ENCODE assay signal across 8 cellular contexts in the genomic region with DNA sequence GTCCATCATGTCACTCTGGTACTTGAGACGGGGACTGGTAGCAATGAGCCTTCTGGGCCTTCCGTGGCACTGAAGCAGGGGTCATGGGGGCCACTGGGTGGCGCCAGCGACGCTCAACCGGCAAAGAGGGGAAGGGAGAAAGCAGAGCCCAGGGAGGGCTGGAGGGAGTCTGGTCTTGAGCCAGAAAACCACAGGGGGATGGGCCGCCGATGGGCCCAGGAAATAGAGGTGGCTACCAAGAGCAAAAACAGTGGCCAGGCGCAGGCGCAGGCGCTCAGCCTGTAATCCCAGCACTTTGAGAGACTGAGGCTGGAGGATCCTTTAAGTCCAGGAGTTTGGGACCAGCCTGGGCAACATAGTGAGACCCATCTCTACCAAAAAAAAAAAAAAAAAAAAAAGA. TPM values are rescaled to one million over a fixed set of nuclear protein-coding genes. Genes with fewer than 3 reads are reported as not detected.
DNase-seq lines count a peak whose midpoint lies in the region; ATAC-seq and TF ChIP-seq lines count a peak whose summit lies in the region.

No MANE protein-coding gene starts in this region.

- no peaks in the 10 kb centered on the region for H3K4me1 ChIP-seq in CD8-positive, alpha-beta memory T cell (ENCODE audit: insufficient read depth, low read length)
- no peaks in the 10 kb centered on the region for H3K4me1 ChIP-seq in endodermal cell (ENCODE audit: control insufficient read depth, insufficient read depth, low read length)
- no peaks in the 10 kb centered on the region for H3K4me1 ChIP-seq in osteoblast (ENCODE audit: insufficient read depth, low read length)

- no peak overlapping the region for H3K4me2 ChIP-seq in osteoblast (ENCODE audit: insufficient read depth, low read length)

- H3K79me2 ChIP-seq in osteoblast (ENCODE audit: insufficient read depth, low read length): no peaks in the 10 kb centered on the region

- no peak overlapping the region for H3K27ac ChIP-seq in CD8-positive, alpha-beta memory T cell (ENCODE audit: low read depth, low read length)
- no peak overlapping the region for H3K27ac ChIP-seq in VCaP
- no peak overlapping the region for H3K27ac ChIP-seq in endodermal cell (ENCODE audit: low read depth, low read length)
- no peak overlapping the region for H3K27ac ChIP-seq in osteoblast (ENCODE audit: low read depth, low read length)

- H3K4me3 ChIP-seq in CD8-positive, alpha-beta memory T cell (ENCODE audit: low read length): no peak overlapping the region
- no peak overlapping the region for H3K4me3 ChIP-seq in endodermal cell (ENCODE audit: low read length)
- no peak overlapping the region for H3K4me3 ChIP-seq in osteoblast (ENCODE audit: insufficient read depth, low read length)

- peaks cover 0 to 3% (median 3%) of the 10 kb centered on the region in 3 donors for H3K4me1 Mint-ChIP-seq in CD8-positive, alpha-beta memory T cell
- no peaks in the 10 kb centered on the region for H3K4me1 Mint-ChIP-seq in endodermal cell

- H3K27me3 ChIP-seq in CD8-positive, alpha-beta memory T cell (ENCODE audit: insufficient read depth, low read length, poor library complexity, severe bottlenecking): no peaks in the 10 kb centered on the region
- no peaks in the 10 kb centered on the region for H3K27me3 ChIP-seq in endodermal cell (ENCODE audit: control insufficient read depth, insufficient read depth, low read length, poor library complexity, severe bottlenecking)
- H3K27me3 ChIP-seq in osteoblast (ENCODE audit: insufficient read depth, low read length): no peaks in the 10 kb centered on the region

- no peak overlapping the region for H3K4me3 Mint-ChIP-seq in CD8-positive, alpha-beta memory T cell
- no peak overlapping the region for H3K4me3 Mint-ChIP-seq in endodermal cell

- H3K36me3 Mint-ChIP-seq in CD8-positive, alpha-beta memory T cell: no peaks in the 10 kb centered on the region
- H3K36me3 Mint-ChIP-seq in endodermal cell (ENCODE audit: low read depth): no peaks in the 10 kb centered on the region

- H3K36me3 ChIP-seq in CD8-positive, alpha-beta memory T cell (ENCODE audit: insufficient read depth, low read length): no peaks in the 10 kb centered on the region
- no peaks in the 10 kb centered on the region for H3K36me3 ChIP-seq in endodermal cell (ENCODE audit: control insufficient read depth, insufficient read depth, low read length)
- no peaks in the 10 kb centered on the region for H3K36me3 ChIP-seq in osteoblast (ENCODE audit: insufficient read depth, low read length)

- peaks cover 0 to 2% of the 10 kb centered on the region in 2 donors for H3K27me3 Mint-ChIP-seq in CD8-positive, alpha-beta memory T cell
- H3K27me3 Mint-ChIP-seq in endodermal cell (ENCODE audit: insufficient read depth): peaks cover 9% of the 10 kb centered on the region

- no peak overlapping the region for H3K9ac ChIP-seq in endodermal cell (ENCODE audit: extremely low read depth, low read length, poor library complexity, severe bottlenecking)

- no peaks in the 10 kb centered on the region for H3K9me3 Mint-ChIP-seq in CD8-positive, alpha-beta memory T cell
- H3K9me3 Mint-ChIP-seq in endodermal cell: peaks cover 4% of the 10 kb centered on the region

- no peak overlapping the region for H2AFZ ChIP-seq in osteoblast (ENCODE audit: low read length)

- H3K9me3 ChIP-seq in CD8-positive, alpha-beta memory T cell (ENCODE audit: low read length): no peaks in the 10 kb centered on the region
- no peaks in the 10 kb centered on the region for H3K9me3 ChIP-seq in endodermal cell (ENCODE audit: control insufficient read depth, low read length)
- no peaks in the 10 kb centered on the region for H3K9me3 ChIP-seq in osteoblast (ENCODE audit: low read depth, low read length)

- no peaks in the 10 kb centered on the region for H4K20me1 ChIP-seq in osteoblast (ENCODE audit: insufficient read depth, low read length)

- 49 to 58% methylated on average over 10 to 11 of the region's 11 CpGs for WGBS in endodermal cell (ENCODE audit: insufficient coverage in 1 of 2, insufficient read length in 1 of 2), 2 experiments

- no peak overlapping the region for H3K27ac Mint-ChIP-seq in CD8-positive, alpha-beta memory T cell
- no peak overlapping the region for H3K27ac Mint-ChIP-seq in endodermal cell

- TF ChIP-seq CTCF in VCaP (conservative IDR thresholded peaks at IDR 0.05) (peak; percentile 65), endodermal cell (conservative IDR thresholded peaks at IDR 0.05) (peak; percentile 82), osteoblast (IDR thresholded peaks at IDR 0.05; ENCODE audit: extremely low read depth, low read depth, low read length) (peak; percentile 60)

- peak; percentile 96 for ATAC-seq in GM19351 (IDR thresholded peaks at IDR 0.05; ENCODE audit: unreplicated experiment)
- no peak for ATAC-seq in GM21526 (IDR thresholded peaks at IDR 0.05; ENCODE audit: low FRiP score, unreplicated experiment)

- CTCF ChIA-PET in CD8-positive, alpha-beta memory T cell (lab: Charles Lee): interaction anchor here (0.9 to 1.9 kb wide), 5 partner anchors 19 to 290 kb away, joined by 3 to 6 read pairs (median 3); no protein-coding TSS in a partner anchor

- peak in 3 of 5 donors; percentile 5 to 55 (median 9) for DNase-seq in CD8-positive, alpha-beta memory T cell
- DNase-seq in HuH-7 (ENCODE audit: low spot score): peak; percentile 77
- peak; percentile 89 for DNase-seq in endodermal cell
- no peak for DNase-seq in osteoblast (ENCODE audit: insufficient read length, low spot score, missing footprints)
- no peak for DNase-seq in NCI-H774 (lab: John Stamatoyannopoulos, UW)

- POLR2A ChIA-PET in CD8-positive, alpha-beta memory T cell (lab: Charles Lee): no interaction called here

RNA-seq across cellular contexts. Expression of a gene that starts 21.8 kb away (rescaled TPM):
- total RNA-seq in CD8-positive, alpha-beta memory T cell: 10 to 100 TPM; 16.8 to 16.9 TPM
- polyA plus RNA-seq in CD8-positive, alpha-beta memory T cell: 3.0 TPM
- total RNA-seq in endodermal cell (10 to 100 TPM in 1 of 2 donors, 1 to 10 TPM in 1; 9.9 to 13.1 TPM), osteoblast (14.4 and 16.3 TPM in 2 replicates)
- polyA plus RNA-seq in endodermal cell (2013, experiment 1 of 2): 5.6 TPM
- 6.0 TPM for polyA plus RNA-seq in endodermal cell (2013, experiment 2 of 2)

RNA-seq across cellular contexts. Expression of a gene that starts 22.2 kb away (rescaled TPM):
- 10 to 100 TPM; 10.7 to 12.7 TPM for total RNA-seq in CD8-positive, alpha-beta memory T cell
- polyA plus RNA-seq in CD8-positive, alpha-beta memory T cell: 16.6 TPM
- total RNA-seq in endodermal cell: 10 to 100 TPM; 12.4 to 20.4 TPM
- polyA plus RNA-seq in endodermal cell (2013, experiment 1 of 2): 11.3 TPM
- polyA plus RNA-seq in endodermal cell (2013, experiment 2 of 2): 11.5 TPM
- total RNA-seq in osteoblast: 15.3 and 17.0 TPM in 2 replicates

Comparison
In these comparisons a context has a peak if more than half of its experiments do, and no peak if none do; other contexts are left out.
1. DNase-seq: peak in CD8-positive, alpha-beta memory T cell (3 of 5), HuH-7 (single experiment) and endodermal cell (single experiment); none in osteoblast (single experiment) and NCI-H774 (single experiment).
2. Peak in every context shown above with its lines, with median percentiles within 50 percentile points of each other: CTCF ChIP-seq.